8 cellular contexts compared by ENCODE assay signal in genomic region chr14:80942158-80942738, GRCh38. TPM values are rescaled to one million over a fixed set of nuclear protein-coding genes. Genes with fewer than 3 reads are reported as not detected.
DNase-seq lines count a peak whose midpoint lies in the region; ATAC-seq and TF ChIP-seq lines count a peak whose summit lies in the region.

No MANE protein-coding gene starts in this region.

- TF ChIP-seq CTCF in astrocyte of the spinal cord (IDR thresholded peaks at IDR 0.05; ENCODE audit: low read depth, low read length): no peak
- TF ChIP-seq CTCF in lower lobe of right lung (IDR thresholded peaks at IDR 0.05): no peak

- H3K27ac ChIP-seq in BLaER1 treated with 17β-estradiol and CSF1 and Interleukin-3, amounts not matched to agents 10 nM and 100 nM: peak overlapping the region; percentile 54 to 88 (median 84); a peak in 21 of 22 replicates
- peak overlapping the region; percentile 48; the same call in 1 of the 2 replicates for H3K27ac ChIP-seq in HUES64 (ENCODE audit: low read depth, low read length)
- peak overlapping the region; percentile 58 for H3K27ac ChIP-seq in lower lobe of right lung

- 58% methylated on average over 4 of the region's 5 CpGs for WGBS in HUES64

- H3K4me2 ChIP-seq in BLaER1 treated with 17β-estradiol and CSF1 and Interleukin-3, amounts not matched to agents 10 nM and 100 nM: peak overlapping the region; percentile 74 to 95 (median 87)

- in situ Hi-C loops in astrocyte of the spinal cord (cut with HindIII; ENCODE audit: low sequenced_read_pairs): no loop called here

- H3K36me3 ChIP-seq in BLaER1 treated with 17β-estradiol and CSF1 and Interleukin-3, amounts not matched to agents 10 nM and 100 nM: peaks cover 0 to 24% (median 7%) of the 10 kb centered on the region in 11 experiments; a peak in 12 of 22 replicates
- H3K36me3 ChIP-seq in HUES64 (ENCODE audit: insufficient read depth, low read length) (peaks cover 9% of the 10 kb centered on the region), lower lobe of right lung (no peaks in the 10 kb centered on the region)

- peaks cover 20 to 32% (median 30%) of the 10 kb centered on the region in 10 experiments for H3K4me1 ChIP-seq in BLaER1 treated with 17β-estradiol and CSF1 and Interleukin-3, amounts not matched to agents 10 nM and 100 nM
- H3K4me1 ChIP-seq in HUES64 (ENCODE audit: insufficient read depth, low read length) (peaks cover 4% of the 10 kb centered on the region; the same call in 1 of the 2 replicates), lower lobe of right lung (peaks cover 14% of the 10 kb centered on the region)

- ATAC-seq in GM19351 (IDR thresholded peaks at IDR 0.05; ENCODE audit: unreplicated experiment): peak; percentile 12
- ATAC-seq in lower lobe of right lung: no peak
- no peak for ATAC-seq in HG03025 (IDR thresholded peaks at IDR 0.05; ENCODE audit: low FRiP score, unreplicated experiment)

- H3K9me3 ChIP-seq in BLaER1 treated with 17β-estradiol and CSF1 and Interleukin-3, amounts not matched to agents 10 nM and 100 nM (replicated peaks in 1 of 11): no peaks in the 10 kb centered on the region
- H3K9me3 ChIP-seq in HUES64 (ENCODE audit: insufficient read depth, low read depth, low read length) (no peaks in the 10 kb centered on the region), lower lobe of right lung (no peaks in the 10 kb centered on the region)

- no peaks in the 10 kb centered on the region for H3K27me3 ChIP-seq in BLaER1 treated with 17β-estradiol and CSF1 and Interleukin-3, amounts not matched to agents 10 nM and 100 nM
- H3K27me3 ChIP-seq in HUES64 (ENCODE audit: insufficient read depth, low read length) (no peaks in the 10 kb centered on the region), lower lobe of right lung (ENCODE audit: low read depth) (no peaks in the 10 kb centered on the region)

- H4K20me1 ChIP-seq in BLaER1 treated with 17β-estradiol and CSF1 and Interleukin-3, amounts not matched to agents 10 nM and 100 nM: no peaks in the 10 kb centered on the region

- DNase-seq in astrocyte of the spinal cord (ENCODE audit: low read depth, low spot score) (no peak), lower lobe of right lung (no peak), HK-2 (ENCODE audit: unreplicated experiment) (no peak), T-helper 9 cell (no peak)

- intact Hi-C loops in lower lobe of right lung (cut with DNase I): no loop called here

- peak overlapping the region; percentile 74 to 88 (median 83) for H3K9ac ChIP-seq in BLaER1 treated with 17β-estradiol and CSF1 and Interleukin-3, amounts not matched to agents 10 nM and 100 nM
- H3K9ac ChIP-seq in HUES64 (ENCODE audit: low read depth, low read length): peak overlapping the region; percentile 69

- H3K4me3 ChIP-seq in BLaER1 treated with 17β-estradiol and CSF1 and Interleukin-3, amounts not matched to agents 10 nM and 100 nM: peak overlapping the region; percentile 74 to 93 (median 82)
- H3K4me3 ChIP-seq in HUES64 (ENCODE audit: low read length) (peak overlapping the region; percentile 87), astrocyte of the spinal cord (ENCODE audit: low read depth, low read length) (peak overlapping the region; percentile 93), lower lobe of right lung (peak overlapping the region; percentile 71)

RNA-seq across cellular contexts. Expression of gene CEP128, which starts 0.7 kb away (rescaled TPM):
- polyA plus RNA-seq in HUES64 (2013, experiment 1 of 2): 5.9 TPM
- polyA plus RNA-seq in HUES64 (2013, experiment 2 of 2): 7.7 TPM
- total RNA-seq in lower lobe of right lung: 11.5 TPM

RNA-seq across cellular contexts. Expression of gene TSHR, which starts 13.2 kb away (rescaled TPM):
- polyA plus RNA-seq in HUES64 (2013, experiment 1 of 2): not detected
- not detected for polyA plus RNA-seq in HUES64 (2013, experiment 2 of 2)
- total RNA-seq in lower lobe of right lung: not detected
